7 cellular contexts compared by ENCODE assay signal in the genomic region with DNA sequence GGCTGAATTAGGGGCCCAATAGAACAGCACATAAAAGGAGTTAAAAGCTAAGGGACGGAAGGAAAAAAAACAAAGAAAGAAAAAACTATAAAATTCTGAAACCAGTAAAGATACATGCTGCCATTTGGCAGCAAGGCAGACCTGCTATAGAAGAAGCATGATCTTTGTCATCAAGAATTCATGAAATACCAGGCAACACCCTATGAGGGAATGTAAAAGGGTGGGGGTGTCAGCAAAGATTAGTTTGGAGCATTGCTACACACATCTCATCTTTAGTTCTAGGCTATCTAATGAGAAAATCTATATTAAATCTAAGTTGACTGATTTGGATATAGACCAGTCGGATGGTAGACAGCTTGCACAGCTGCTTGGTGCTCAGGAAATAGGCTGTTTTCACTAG.
DNase-seq lines count a peak whose midpoint lies in the region; ATAC-seq, FAIRE-seq and TF ChIP-seq lines count a peak whose summit lies in the region.
"Not testable (repeated sequence)": the region's sequence is repeated elsewhere in the genome, so short reads cannot be mapped to it uniquely, and the experiment has no call there.

No MANE protein-coding gene starts in this region.

- not testable (repeated sequence) for H3K56ac ChIP-seq in IMR-90 (ENCODE audit: extremely low read depth, insufficient read depth, low read length)

- not testable (repeated sequence) for H3K4me1 ChIP-seq in IMR-90 (ENCODE audit: control insufficient read depth, insufficient read depth, low read length); RWPE2 (ENCODE audit: insufficient read depth, poor library complexity, severe bottlenecking); astrocyte (ENCODE audit: insufficient read depth, low read length); keratinocyte (ENCODE audit: control insufficient read depth, extremely low read depth, insufficient read depth, low read length); lower lobe of right lung; upper lobe of right lung

- not testable (repeated sequence) for H2AFZ ChIP-seq in IMR-90 (replicated peaks; ENCODE audit: low read length, poor library complexity); astrocyte (ENCODE audit: low read depth, low read length); keratinocyte (ENCODE audit: control insufficient read depth, low read length)

- intact Hi-C loops in IMR-90 (cut with micrococcal nuclease); lower lobe of right lung (cut with DNase I); upper lobe of right lung (cut with DNase I): not testable (repeated sequence)

- not testable (repeated sequence) for H3K36me3 ChIP-seq in IMR-90 (ENCODE audit: control insufficient read depth, insufficient read depth, low read length); RWPE2 (ENCODE audit: low read depth); astrocyte (ENCODE audit: insufficient read depth, low read length); keratinocyte (ENCODE audit: control insufficient read depth in 2 of 2, extremely low read depth in 1 of 2, insufficient read depth in 2 of 2, low read length in 2 of 2); lower lobe of right lung; upper lobe of right lung

- not testable (repeated sequence) for H3K9ac ChIP-seq in IMR-90 (ENCODE audit: low read depth, low read length); astrocyte (ENCODE audit: low read length); keratinocyte (ENCODE audit: control insufficient read depth, extremely low read depth, insufficient read depth, low read length)

- H3K4me1 Mint-ChIP-seq in astrocyte (ENCODE audit: low read depth, unreplicated experiment): not testable (repeated sequence)

- not testable (repeated sequence) for H2AK5ac ChIP-seq in IMR-90 (ENCODE audit: low read depth, low read length)

- H3K14ac ChIP-seq in IMR-90 (replicated peaks; ENCODE audit: low read depth, low read length): not testable (repeated sequence)

- H3K27ac Mint-ChIP-seq in astrocyte (ENCODE audit: unreplicated experiment): not testable (repeated sequence)

- POLR2A ChIA-PET in IMR-90 (lab: Charles Lee; ENCODE audit: unreplicated experiment): not testable (repeated sequence)

- H3K9me3 Mint-ChIP-seq in astrocyte (ENCODE audit: unreplicated experiment): not testable (repeated sequence)

- H4K5ac ChIP-seq in IMR-90 (ENCODE audit: low read depth, low read length): not testable (repeated sequence)

- in situ Hi-C loops in IMR-90 (cut with MboI; ENCODE audit: low sequenced_read_pairs): not testable (repeated sequence)

- H3K4ac ChIP-seq in IMR-90 (ENCODE audit: low read depth, low read length): not testable (repeated sequence)

- H3K4me2 ChIP-seq in IMR-90 (ENCODE audit: low read depth, low read length); astrocyte (ENCODE audit: low read length); keratinocyte (ENCODE audit: control insufficient read depth, extremely low read depth, insufficient read depth, low read depth, low read length): not testable (repeated sequence)

- H3K79me1 ChIP-seq in IMR-90 (ENCODE audit: low read depth in 1 of 2, low read length in 2 of 2): not testable (repeated sequence)

- H3K79me2 ChIP-seq in astrocyte (ENCODE audit: insufficient read depth, low read length); keratinocyte (ENCODE audit: control insufficient read depth, insufficient read depth, low read length): not testable (repeated sequence)

- no CpG with 5 or more reads among the region's 2 CpGs for WGBS in IMR-90 (ENCODE audit: extremely low coverage in 2 of 2, insufficient read length in 1 of 2), 2 experiments

- not testable (repeated sequence) for H3K9me3 ChIP-seq in IMR-90 (ENCODE audit: control insufficient read depth, insufficient read depth, low read length); RWPE2 (ENCODE audit: severe bottlenecking); astrocyte (ENCODE audit: insufficient read depth, low read depth, low read length); keratinocyte (ENCODE audit: control insufficient read depth, low read depth, low read length); lower lobe of right lung; upper lobe of right lung

- not testable (repeated sequence) for H3K4me3 Mint-ChIP-seq in astrocyte (ENCODE audit: unreplicated experiment)

- DNase-seq in H54 (ENCODE audit: insufficient read length, low spot score); IMR-90; RWPE2 (ENCODE audit: low spot score); astrocyte (ENCODE audit: low read depth); keratinocyte (ENCODE audit: low read depth, low spot score); lower lobe of right lung; upper lobe of right lung: not testable (repeated sequence)

- peak; percentile 96 for FAIRE-seq in H54 (lab: Jason Lieb, UNC)
- FAIRE-seq in astrocyte (lab: Jason Lieb, UNC): peak; percentile 97
- FAIRE-seq in keratinocyte (lab: Jason Lieb, UNC): peak; percentile 93

- H2AK9ac ChIP-seq in IMR-90 (replicated peaks; ENCODE audit: low read depth, low read length, poor library complexity): not testable (repeated sequence)

- H3K4me3 ChIP-seq in IMR-90 (ENCODE audit: insufficient read depth, low read depth, low read length); RWPE2 (ENCODE audit: severe bottlenecking); astrocyte (ENCODE audit: insufficient read depth, low read depth, low read length); keratinocyte (ENCODE audit: control insufficient read depth in 2 of 3, extremely low read depth in 1 of 3, insufficient read depth in 2 of 3, low read depth in 1 of 3, low read length in 3 of 3); lower lobe of right lung; upper lobe of right lung: not testable (repeated sequence)

- TF ChIP-seq POLR2A in H54 (IDR thresholded peaks at IDR 0.05; ENCODE audit: low read depth, low read length); IMR-90 (IDR thresholded peaks at IDR 0.05; ENCODE audit: low read depth, low read length): not testable (repeated sequence)

- H3K36me3 Mint-ChIP-seq in astrocyte (ENCODE audit: low read depth, unreplicated experiment): not testable (repeated sequence)

- ATAC-seq in IMR-90 (ENCODE audit: low read depth) (peak; percentile 66), RWPE2 (ENCODE audit: low read depth) (peak; percentile 71), lower lobe of right lung (peak; percentile 64 to 75), upper lobe of right lung (peak; percentile 80)

- not testable (repeated sequence) for TF ChIP-seq CTCF in IMR-90 (conservative IDR thresholded peaks at IDR 0.05; ENCODE audit: low read depth, low read length); RWPE2 (IDR thresholded peaks at IDR 0.05; ENCODE audit: poor library complexity, severe bottlenecking); astrocyte (IDR thresholded peaks at IDR 0.05; ENCODE audit: insufficient read depth, low read depth, low read length); keratinocyte (optimal IDR thresholded peaks at IDR 0.05 in 1 of 3, IDR thresholded peaks at IDR 0.05 in 1 of 3, conservative IDR thresholded peaks at IDR 0.05 in 1 of 3; ENCODE audit: extremely low read depth in 1 of 3, insufficient read depth in 2 of 3, low read length in 3 of 3); lower lobe of right lung (IDR thresholded peaks at IDR 0.05); upper lobe of right lung (IDR thresholded peaks at IDR 0.05)

- H2BK15ac ChIP-seq in IMR-90 (ENCODE audit: low read depth, low read length): not testable (repeated sequence)

- not testable (repeated sequence) for H3K9me1 ChIP-seq in IMR-90 (ENCODE audit: insufficient read depth, low read length); keratinocyte (ENCODE audit: control insufficient read depth, extremely low read depth, insufficient read depth, low read length)

- not testable (repeated sequence) for H4K20me1 ChIP-seq in IMR-90 (ENCODE audit: insufficient read depth, low read length); astrocyte (ENCODE audit: insufficient read depth, low read length); keratinocyte (ENCODE audit: control insufficient read depth, extremely low read depth, insufficient read depth, low read length)

- not testable (repeated sequence) for H2BK5ac ChIP-seq in IMR-90 (ENCODE audit: low read depth, low read length, poor library complexity, severe bottlenecking)

- not testable (repeated sequence) for H4K8ac ChIP-seq in IMR-90 (ENCODE audit: low read depth in 2 of 2, low read length in 2 of 2)

- dilution Hi-C loops in IMR-90 (cut with HindIII; ENCODE audit: low sequenced_read_pairs, unreplicated experiment); keratinocyte (cut with MboI; ENCODE audit: extremely low pct_ligation_motif_present, low sequenced_read_pairs): not testable (repeated sequence)

- TF ChIP-seq RAD21 in IMR-90 (IDR thresholded peaks at IDR 0.05; ENCODE audit: low read length): not testable (repeated sequence)

- H3K18ac ChIP-seq in IMR-90 (ENCODE audit: low read depth, low read length): not testable (repeated sequence)

- CTCF ChIA-PET in IMR-90 (lab: Yijun Ruan, JAX): not testable (repeated sequence)

- not testable (repeated sequence) for H3K23ac ChIP-seq in IMR-90 (ENCODE audit: low read depth, low read length)

- H3K27ac ChIP-seq in IMR-90 (ENCODE audit: insufficient read depth, low read length); RWPE2 (ENCODE audit: poor library complexity, severe bottlenecking); astrocyte (ENCODE audit: low read depth, low read length); keratinocyte (ENCODE audit: control insufficient read depth, insufficient read depth, low read length); lower lobe of right lung; upper lobe of right lung: not testable (repeated sequence)

- BruUV-seq in IMR-90 (replicated peaks; lab: Mats Ljungman, UMichigan): not testable (repeated sequence)

- H4K91ac ChIP-seq in IMR-90 (ENCODE audit: insufficient read depth, low read depth, low read length): not testable (repeated sequence)

- H2BK120ac ChIP-seq in IMR-90 (ENCODE audit: low read depth, low read length): not testable (repeated sequence)

- not testable (repeated sequence) for H3K27me3 ChIP-seq in IMR-90 (ENCODE audit: control insufficient read depth, insufficient read depth, low read length); RWPE2 (ENCODE audit: insufficient read depth, poor library complexity, severe bottlenecking); astrocyte (ENCODE audit: insufficient read depth, low read length); keratinocyte (ENCODE audit: control insufficient read depth, extremely low read depth, insufficient read depth, low read length); lower lobe of right lung (ENCODE audit: low read depth); upper lobe of right lung

- not testable (repeated sequence) for H3K27me3 Mint-ChIP-seq in astrocyte (ENCODE audit: low read depth, unreplicated experiment)

- H2BK20ac ChIP-seq in IMR-90 (ENCODE audit: low read depth, low read length): not testable (repeated sequence)
